8 cellular contexts compared by ENCODE assay signal in the genomic region with DNA sequence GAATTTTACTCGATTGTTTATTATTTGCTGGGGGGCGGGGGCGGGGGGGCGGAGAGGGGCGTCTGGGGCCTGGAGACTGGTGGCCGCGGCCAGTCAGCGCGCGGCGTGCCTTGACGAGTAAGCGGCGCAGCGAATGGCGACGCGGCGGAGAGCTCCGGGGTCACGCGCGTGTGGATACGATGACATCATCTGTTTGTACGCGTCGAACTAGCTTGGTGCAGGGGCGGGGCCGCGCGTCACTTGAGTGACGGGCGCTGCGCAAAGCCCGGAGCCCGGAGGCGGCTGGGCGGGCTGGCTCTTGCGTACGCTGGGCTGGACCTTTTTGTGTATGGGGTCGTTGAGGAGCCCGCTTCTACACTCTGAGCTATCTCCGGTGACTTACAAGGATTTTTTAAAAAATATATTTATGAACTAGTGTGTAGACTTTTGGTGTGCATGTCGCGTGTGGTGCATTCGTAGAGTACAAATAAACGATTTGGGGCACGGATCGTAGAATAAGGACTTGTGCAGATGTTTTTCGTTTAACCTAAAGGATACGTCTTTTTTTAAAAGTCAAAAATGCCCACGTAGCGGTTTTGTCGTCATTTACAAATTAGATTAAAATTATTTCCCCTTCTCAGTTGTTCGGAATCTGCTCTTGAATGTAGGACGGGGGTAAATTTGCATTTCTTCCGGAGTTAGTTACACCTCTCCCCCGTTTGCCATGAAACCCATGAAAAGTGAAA. TPM values are rescaled to one million over a fixed set of nuclear protein-coding genes. Genes with fewer than 3 reads are reported as not detected.
A peak's percentile ranks its signal among the peaks of the same experiment; 100 is the strongest.
DNase-seq lines count a peak whose midpoint lies in the region; ATAC-seq and TF ChIP-seq lines count a peak whose summit lies in the region.

No MANE protein-coding gene starts in this region.

- ATAC-seq in GM21529 (IDR thresholded peaks at IDR 0.05; ENCODE audit: unreplicated experiment) = peak; percentile 54

- H3K36me3 ChIP-seq in Caco-2 (ENCODE audit: control insufficient read depth, insufficient read depth, low read length) (no peaks in the 10 kb centered on the region), OCI-LY7 (ENCODE audit: insufficient read depth, low read length) (no peaks in the 10 kb centered on the region; the same call in 1 of the 2 replicates)

- CTCF ChIA-PET in Caco-2 (lab: Charles Lee) (interaction anchor here (0.9 to 2.5 kb wide), 4 partner anchors 17 to 536 kb away, joined by 3 to 14 read pairs (median 4); partner anchors contain the start of gene SESN1), OCI-LY7 (lab: Charles Lee; ENCODE audit: unreplicated experiment) (interaction anchor here (0.6 to 1.1 kb wide), 2 partner anchors 34 to 514 kb away, joined by 3 read pairs; no protein-coding TSS in a partner anchor)

- H3K27me3 ChIP-seq in Caco-2 (replicated peaks; ENCODE audit: control insufficient read depth, insufficient read depth, low read length) = no peaks in the 10 kb centered on the region
- no peaks in the 10 kb centered on the region for H3K27me3 ChIP-seq in mononuclear cell (ENCODE audit: insufficient read depth, low read length)

- H2AFZ ChIP-seq in OCI-LY7 (ENCODE audit: low read length) = peak overlapping the region; percentile 95

- H3K27ac Mint-ChIP-seq in Caco-2 (ENCODE audit: unreplicated experiment) = peak overlapping the region; percentile 94
- H3K27ac Mint-ChIP-seq in IgD-negative memory B cell = peak overlapping the region; percentile 96 to 99 (median 96)

- peaks cover 27% of the 10 kb centered on the region for H3K4me1 Mint-ChIP-seq in Caco-2 (ENCODE audit: low read depth, unreplicated experiment)
- peaks cover 10 to 19% (median 12%) of the 10 kb centered on the region in 3 donors for H3K4me1 Mint-ChIP-seq in IgD-negative memory B cell

- BruUV-seq in Caco-2 (replicated peaks; lab: Mats Ljungman, UMichigan) = no TSS peak
- BruUV-seq in OCI-LY7 (replicated peaks; lab: Mats Ljungman, UMichigan) = no TSS peak

- H3K36me3 Mint-ChIP-seq in Caco-2 (ENCODE audit: insufficient read depth, unreplicated experiment) = peaks cover 36% of the 10 kb centered on the region
- no peaks in the 10 kb centered on the region for H3K36me3 Mint-ChIP-seq in IgD-negative memory B cell

- peak overlapping the region; percentile 95 for H3K4me3 Mint-ChIP-seq in Caco-2 (ENCODE audit: unreplicated experiment)
- H3K4me3 Mint-ChIP-seq in IgD-negative memory B cell = peak overlapping the region; percentile 93 to 97 (median 96)

- POLR2A ChIA-PET in Caco-2 (lab: Charles Lee) = interaction anchor here (0.6 to 1.0 kb wide), 5 partner anchors 240 to 825 kb away, joined by 3 to 5 read pairs (median 3); partner anchors contain the start of genes CEP57L1 and SESN1
- POLR2A ChIA-PET in OCI-LY7 (lab: Charles Lee) = interaction anchor here (0.5 to 1.6 kb wide), 9 partner anchors 19 to 526 kb away, joined by 3 to 5 read pairs (median 3); no protein-coding TSS in a partner anchor

- H4K20me1 ChIP-seq in OCI-LY7 (ENCODE audit: insufficient read depth, low read length) = peaks cover 9% of the 10 kb centered on the region; the same call in 1 of the 2 replicates

- no peaks in the 10 kb centered on the region for H3K9me3 ChIP-seq in Caco-2
- no peaks in the 10 kb centered on the region for H3K9me3 ChIP-seq in OCI-LY7 (ENCODE audit: low read length)
- no peaks in the 10 kb centered on the region for H3K9me3 ChIP-seq in mononuclear cell (ENCODE audit: low read depth, low read length)

- DNase-seq in Caco-2 = peak; percentile 97 to 98
- peak; percentile 99 for DNase-seq in OCI-LY7 (ENCODE audit: low spot score)
- DNase-seq in activated T-cell treated with anti-CD3 and anti-CD28 coated beads for 48 hours (ENCODE audit: low read depth) = peak; percentile 92
- DNase-seq in epithelial cell of esophagus (ENCODE audit: low read depth) = peak; percentile 100
- peak; percentile 93 to 95 for DNase-seq in stimulated activated CD8-positive, alpha-beta memory T cell treated with anti-CD3 and anti-CD28 coated beads, Interleukin-2, amount 100 ng/mL, for 1 hour (ENCODE audit: low read depth in 2 of 2)

- no peaks in the 10 kb centered on the region for H3K79me2 ChIP-seq in OCI-LY7 (ENCODE audit: insufficient read depth, low read depth, low read length)

- intact Hi-C loops in Caco-2 (cut with micrococcal nuclease; ENCODE audit: unreplicated experiment) (loop anchor here (2.0 to 5.0 kb wide), 3 partner anchors 279 to 536 kb away; partner anchors contain the start of genes CEP57L1 and SESN1), OCI-LY7 (cut with micrococcal nuclease; ENCODE audit: unreplicated experiment) (loop anchor here (1.0 to 5.0 kb wide), 3 partner anchors 34 to 514 kb away; no protein-coding TSS in a partner anchor)

- H3K27me3 Mint-ChIP-seq in Caco-2 (ENCODE audit: insufficient read depth, unreplicated experiment) (no peaks in the 10 kb centered on the region), IgD-negative memory B cell (peaks cover 3% of the 10 kb centered on the region)

- H3K4me1 ChIP-seq in Caco-2 = peaks cover 15% of the 10 kb centered on the region
- H3K4me1 ChIP-seq in OCI-LY7 (ENCODE audit: insufficient read depth, low read length, poor library complexity, severe bottlenecking) = peaks cover 12% of the 10 kb centered on the region
- H3K4me1 ChIP-seq in mononuclear cell (ENCODE audit: insufficient read depth, low read length) = peaks cover 24% of the 10 kb centered on the region

- H3K27ac ChIP-seq in OCI-LY7 (ENCODE audit: low read depth, low read length, poor library complexity, severe bottlenecking) = peak overlapping the region; percentile 64

- H3K4me3 ChIP-seq in Caco-2 (ENCODE audit: low read depth, low read length) (peak overlapping the region; percentile 77), OCI-LY7 (ENCODE audit: low read depth, low read length, poor library complexity, severe bottlenecking) (peak overlapping the region; percentile 91), epithelial cell of esophagus (ENCODE audit: low read length) (peak overlapping the region; percentile 93), mononuclear cell (ENCODE audit: low read length) (peak overlapping the region; percentile 88)

- H3K9me3 Mint-ChIP-seq in Caco-2 (ENCODE audit: unreplicated experiment) = no peaks in the 10 kb centered on the region
- no peaks in the 10 kb centered on the region for H3K9me3 Mint-ChIP-seq in IgD-negative memory B cell

- H3K4me2 ChIP-seq in OCI-LY7 (ENCODE audit: low read length) = peak overlapping the region; percentile 94

- H3K9me2 ChIP-seq in OCI-LY7 (ENCODE audit: insufficient read depth, low read length) = no peaks in the 10 kb centered on the region

- TF ChIP-seq CTCF in Caco-2 (IDR thresholded peaks at IDR 0.05; ENCODE audit: insufficient read depth in 1 of 2, low read depth in 1 of 2, low read length in 1 of 2, severe bottlenecking in 1 of 2, unreplicated experiment in 1 of 2) (no peak), OCI-LY7 (conservative IDR thresholded peaks at IDR 0.05; ENCODE audit: low read length) (0 out of 2 replicates have a peak, but pooled peaks have one; percentile 3), epithelial cell of esophagus (IDR thresholded peaks at IDR 0.05; ENCODE audit: insufficient read depth, low read depth, low read length, missing control alignments) (no peak)

RNA-seq across cellular contexts. Expression of gene FOXO3, which starts 2.2 kb away (rescaled TPM):
- total RNA-seq in Caco-2 (2022) (34.3 and 34.5 TPM in 2 replicates), OCI-LY7 (2022) (9.4 and 9.9 TPM in 2 replicates), mononuclear cell (63.6 TPM)
- 15.5 TPM for polyA plus RNA-seq in IgD-negative memory B cell
- total RNA-seq in OCI-LY7 (2014; rRNA removed; shearing (Covaris generic)) = 3.0 and 3.8 TPM in 2 replicates

Comparison
In these comparisons a context has a peak if more than half of its experiments do, and no peak if none do; other contexts are left out.
1. Peak in every context shown above with its lines: DNase-seq, ATAC-seq, H3K4me3 ChIP-seq and H3K27ac ChIP-seq.